ENCODE assay signal across 8 cellular contexts in genomic region chr12:68451261-68452091, GRCh38.
DNase-seq lines count a peak whose midpoint lies in the region; ATAC-seq, FAIRE-seq and TF ChIP-seq lines count a peak whose summit lies in the region.

No MANE protein-coding gene starts in this region.

- no peaks in the 10 kb centered on the region for H3K27me3 Mint-ChIP-seq in osteocyte (ENCODE audit: unreplicated experiment)

- no peak overlapping the region for H3K27ac Mint-ChIP-seq in osteocyte (ENCODE audit: unreplicated experiment)

- H3K4me3 ChIP-seq in Peyer's patch (peak overlapping the region in 1 of 4 donors; percentile 7), bronchial epithelial cell (ENCODE audit: low read depth, low read length) (no peak overlapping the region), muscle layer of colon (ENCODE audit: low read depth in 1 of 2, low read length in 2 of 2) (peak overlapping the region in 1 of 2 donors; percentile 34), upper lobe of right lung (no peak overlapping the region)

- intact Hi-C loops in upper lobe of right lung (cut with DNase I): no loop called here

- H3K36me3 Mint-ChIP-seq in osteocyte (ENCODE audit: unreplicated experiment): no peaks in the 10 kb centered on the region

- H3K27me3 ChIP-seq in Peyer's patch (no peaks in the 10 kb centered on the region), bronchial epithelial cell (ENCODE audit: control insufficient read depth, insufficient read depth, low read length) (no peaks in the 10 kb centered on the region), muscle layer of colon (ENCODE audit: control insufficient read depth in 1 of 2, insufficient read depth in 2 of 2, low read length in 2 of 2) (no peaks in the 10 kb centered on the region), upper lobe of right lung (no peaks in the 10 kb centered on the region)

- FAIRE-seq in bronchial epithelial cell (lab: Jason Lieb, UNC): no peak

- peak; percentile 7 for DNase-seq in CD1c-positive myeloid dendritic cell (ENCODE audit: extremely low spot score)
- DNase-seq in Peyer's patch: peak in 2 of 3 donors; percentile 41 to 58
- DNase-seq in bronchial epithelial cell (ENCODE audit: low read depth): peak; percentile 50
- DNase-seq in upper lobe of right lung: no peak
- DNase-seq in osteocyte (ENCODE audit: extremely low spot score, unreplicated experiment): no peak

- H3K4me3 Mint-ChIP-seq in osteocyte (ENCODE audit: unreplicated experiment): no peak overlapping the region

- TF ChIP-seq POLR2A in Peyer's patch (IDR thresholded peaks at IDR 0.05): no peak

- H3K4me1 ChIP-seq in Peyer's patch (peaks cover 0 to 24% (median 10%) of the 10 kb centered on the region in 4 donors), muscle layer of colon (ENCODE audit: insufficient read depth, low read length) (peaks cover 31% of the 10 kb centered on the region), upper lobe of right lung (peaks cover 53% of the 10 kb centered on the region)

- H3K36me3 ChIP-seq in Peyer's patch: no peaks in the 10 kb centered on the region
- H3K36me3 ChIP-seq in bronchial epithelial cell (ENCODE audit: control insufficient read depth, insufficient read depth, low read length): no peaks in the 10 kb centered on the region
- no peaks in the 10 kb centered on the region for H3K36me3 ChIP-seq in muscle layer of colon (ENCODE audit: insufficient read depth, low read length)
- no peaks in the 10 kb centered on the region for H3K36me3 ChIP-seq in upper lobe of right lung

- peaks cover 29% of the 10 kb centered on the region for H3K4me1 Mint-ChIP-seq in osteocyte (ENCODE audit: unreplicated experiment)

- H3K9me3 Mint-ChIP-seq in osteocyte (ENCODE audit: unreplicated experiment): no peaks in the 10 kb centered on the region

- peak; percentile 70 for ATAC-seq in GM19025 (IDR thresholded peaks at IDR 0.05; ENCODE audit: low read depth, unreplicated experiment)
- peak; percentile 69 for ATAC-seq in HG03108 (IDR thresholded peaks at IDR 0.05; ENCODE audit: unreplicated experiment)
- peak; percentile 53 for ATAC-seq in upper lobe of right lung

- TF ChIP-seq CTCF in Peyer's patch (IDR thresholded peaks at IDR 0.05): no peak
- TF ChIP-seq CTCF in bronchial epithelial cell (IDR thresholded peaks at IDR 0.05; ENCODE audit: insufficient read depth, low read length, severe bottlenecking): no peak
- no peak for TF ChIP-seq CTCF in upper lobe of right lung (IDR thresholded peaks at IDR 0.05)
- no peak for TF ChIP-seq CTCF in osteocyte (IDR thresholded peaks at IDR 0.05)

- no peaks in the 10 kb centered on the region for H3K9me3 ChIP-seq in Peyer's patch
- H3K9me3 ChIP-seq in muscle layer of colon (ENCODE audit: low read length): no peaks in the 10 kb centered on the region
- no peaks in the 10 kb centered on the region for H3K9me3 ChIP-seq in upper lobe of right lung

- H3K9ac ChIP-seq in muscle layer of colon (ENCODE audit: low read length): no peak overlapping the region

- peak overlapping the region; percentile 30 to 76 (median 51) for H3K27ac ChIP-seq in Peyer's patch
- H3K27ac ChIP-seq in muscle layer of colon (ENCODE audit: low read depth, low read length): peak overlapping the region; percentile 1
- peak overlapping the region; percentile 27 for H3K27ac ChIP-seq in upper lobe of right lung

Comparison
In these comparisons a context has a peak if more than half of its experiments do, and no peak if none do; other contexts are left out.
1. DNase-seq: peak in CD1c-positive myeloid dendritic cell (single experiment), Peyer's patch (2 of 3) and bronchial epithelial cell (single experiment); none in upper lobe of right lung (single experiment) and osteocyte (single experiment).
2. H3K27ac ChIP-seq: peak in every context shown above with its lines; median percentile 51 in Peyer's patch; 27 in upper lobe of right lung; 1 in muscle layer of colon.
3. Peak in every context shown above with its lines, with median percentiles within 50 percentile points of each other: ATAC-seq.